9 cellular contexts compared by ENCODE assay signal in the genomic region with DNA sequence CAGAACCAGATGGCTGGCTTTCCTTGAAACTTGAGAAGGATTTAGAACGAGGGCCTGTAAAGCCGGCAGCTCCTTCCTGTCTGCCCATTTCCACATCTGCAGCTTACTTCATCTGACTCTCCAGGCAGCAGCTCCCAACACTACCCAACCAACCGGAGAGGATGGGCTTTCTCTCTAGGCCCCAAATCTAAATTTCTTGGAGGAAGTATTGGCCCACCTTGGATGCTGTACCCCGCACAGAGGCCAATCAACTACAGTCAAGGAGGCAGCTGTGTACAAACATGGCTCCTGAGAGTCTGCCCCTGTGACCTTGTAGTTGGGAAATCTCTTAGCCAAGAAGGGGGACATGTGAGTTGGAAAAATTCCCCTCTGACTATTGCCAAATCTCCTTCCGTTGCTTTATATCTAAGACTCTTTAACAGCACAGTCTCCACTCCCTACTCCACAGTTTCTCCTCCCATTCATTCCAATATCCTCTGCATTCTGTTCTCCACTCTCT. TPM values are rescaled to one million over a fixed set of nuclear protein-coding genes. Genes with fewer than 3 reads are reported as not detected.
DNase-seq lines count a peak whose midpoint lies in the region; ATAC-seq and TF ChIP-seq lines count a peak whose summit lies in the region.
"Had no signal": no experiment of that assay in that cellular context is flagged by ENCODE, and none has a peak within 500 bp of the region (broad histone marks: within the 10 kb centered on the region; RNA-seq: fewer than 3 reads in every experiment).

No MANE protein-coding gene starts in this region.

- peak overlapping the region; percentile 13 for H3K9ac ChIP-seq in fibroblast of lung (ENCODE audit: insufficient read depth, low read length)

- peak; percentile 30 for DNase-seq in EL
- peak; percentile 27 for DNase-seq in NCI-H345 treated with DMSO at 0.1 percent for 48 hours (lab: John Stamatoyannopoulos, UW; ENCODE audit: unreplicated experiment)
- DNase-seq in fibroblast of lung (ENCODE audit: low read depth in 2 of 2): peak; percentile 24 to 94
- DNase-seq in renal cortical epithelial cell (ENCODE audit: low read depth): peak; percentile 68
- no peak for DNase-seq in erythroblast (lab: John Stamatoyannopoulos, UW)
- DNase-seq: central memory CD4-positive, alpha-beta T cell had no signal

- H3K79me2 ChIP-seq in fibroblast of lung (ENCODE audit: control insufficient read depth, insufficient read depth, low read length): no peaks in the 10 kb centered on the region

- H3K9me3 ChIP-seq in fibroblast of lung (ENCODE audit: control insufficient read depth, insufficient read depth, low read depth, low read length): no peaks in the 10 kb centered on the region

- H3K36me3 ChIP-seq in fibroblast of lung (ENCODE audit: control insufficient read depth, insufficient read depth, low read length): no peaks in the 10 kb centered on the region

- no peaks in the 10 kb centered on the region for H3K27me3 ChIP-seq in fibroblast of lung (ENCODE audit: control insufficient read depth, insufficient read depth, low read length)

- ATAC-seq in GM21390 (IDR thresholded peaks at IDR 0.05; ENCODE audit: unreplicated experiment) (no peak), GM19395 (IDR thresholded peaks at IDR 0.05; ENCODE audit: unreplicated experiment) (no peak), GM21423 (IDR thresholded peaks at IDR 0.05; ENCODE audit: unreplicated experiment) (no peak)

- H3K4me2 ChIP-seq in fibroblast of lung (ENCODE audit: extremely low read depth, insufficient read depth, low read length): peak overlapping the region; percentile 66

- peaks cover 6% of the 10 kb centered on the region for H3K4me1 ChIP-seq in fibroblast of lung (ENCODE audit: control insufficient read depth, extremely low read depth, insufficient read depth, low read length)

- H3K27ac ChIP-seq in fibroblast of lung (ENCODE audit: insufficient read depth, low read length): peak overlapping the region; percentile 70

- peak overlapping the region; percentile 77 for H2AFZ ChIP-seq in fibroblast of lung (ENCODE audit: low read length)

- no peaks in the 10 kb centered on the region for H4K20me1 ChIP-seq in fibroblast of lung (ENCODE audit: control insufficient read depth, extremely low read depth, insufficient read depth, low read length)

- H3K4me3 ChIP-seq in fibroblast of lung (replicated peaks in 1 of 4; ENCODE audit: control extremely low read depth in 1 of 4, insufficient read depth in 1 of 4, low read depth in 3 of 4, low read length in 4 of 4): peak overlapping the region in 1 of 4 experiments; percentile 25

- no peak for TF ChIP-seq POLR2A in erythroblast (IDR thresholded peaks at IDR 0.05; ENCODE audit: low read length)

- no peak for TF ChIP-seq CTCF in fibroblast of lung (conservative IDR thresholded peaks at IDR 0.05 in 1 of 2, IDR thresholded peaks at IDR 0.05 in 1 of 2; ENCODE audit: low read depth in 1 of 2, low read length in 2 of 2)

RNA-seq across cellular contexts. Expression of a gene that starts 8.0 kb away (rescaled TPM):
- total RNA-seq in fibroblast of lung (77.3 and 86.5 TPM in 2 replicates), renal cortical epithelial cell (34.9 and 45.6 TPM in 2 replicates)
- polyA plus RNA-seq in fibroblast of lung: 27.2 and 33.7 TPM in 2 replicates
- 14.4 and 19.9 TPM in 2 replicates for polyA plus RNA-seq in fibroblast of lung (2012)
- 8.9 and 10.0 TPM in 2 replicates for polyA minus RNA-seq in fibroblast of lung (ENCODE audit: low replicate concordance)

Comparison
In these comparisons a context has a peak if more than half of its experiments do, and no peak if none do; other contexts are left out.
1. DNase-seq: peak in EL (single experiment), NCI-H345 treated with DMSO at 0.1 percent for 48 hours (single experiment), fibroblast of lung (2 of 2) and renal cortical epithelial cell (single experiment); none in erythroblast (0 of 2).